ENCODE assay signal across 11 cellular contexts in genomic region chr17:43372273-43372911, GRCh38. TPM values are rescaled to one million over a fixed set of nuclear protein-coding genes. Genes with fewer than 3 reads are reported as not detected.
DNase-seq lines count a peak whose midpoint lies in the region; ATAC-seq and TF ChIP-seq lines count a peak whose summit lies in the region.
"Had no signal": no experiment of that assay in that cellular context is flagged by ENCODE, and none has a peak within 500 bp of the region (broad histone marks: within the 10 kb centered on the region; RNA-seq: fewer than 3 reads in every experiment).

No MANE protein-coding gene starts in this region.

- no peaks in the 10 kb centered on the region for H3K9me3 Mint-ChIP-seq in activated CD8-positive, alpha-beta T cell treated with anti-CD3 and anti-CD28 coated beads for 36 hours
- no peaks in the 10 kb centered on the region for H3K9me3 Mint-ChIP-seq in activated CD8-positive, alpha-beta T cell treated with anti-CD3 and anti-CD28 coated beads, Interleukin-2, amount 10 ng/mL, durations not matched to agents 7 days and 5 days (ENCODE audit: insufficient read depth)
- H3K9me3 Mint-ChIP-seq in dendritic cell treated with granulocyte-macrophage colony-stimulating factor and Interleukin-4, amounts not matched to agents 40 ng/mL and 50 ng/mL, for 4 days = no peaks in the 10 kb centered on the region
- H3K9me3 Mint-ChIP-seq in immature natural killer cell = no peaks in the 10 kb centered on the region
- H3K9me3 Mint-ChIP-seq: central memory CD8-positive, alpha-beta T cell had no signal

- H3K4me2 ChIP-seq in Karpas-422 (ENCODE audit: low read depth, low read length, poor library complexity, severe bottlenecking) = peak overlapping the region; percentile 63

- no peaks in the 10 kb centered on the region for H3K9me2 ChIP-seq in Karpas-422 (replicated peaks; ENCODE audit: insufficient read depth, low read length)

- H3K9me3 ChIP-seq in Karpas-422 (ENCODE audit: low read length) = no peaks in the 10 kb centered on the region
- H3K9me3 ChIP-seq in stomach = no peaks in the 10 kb centered on the region

- POLR2A ChIA-PET in activated CD8-positive, alpha-beta T cell treated with anti-CD3 and anti-CD28 coated beads for 36 hours (lab: Charles Lee) = interaction anchor here (1.4 to 8.1 kb wide), 3 partner anchors 13 to 111 kb away, joined by 4 to 155 read pairs (median 14); partner anchors contain the start of gene DHX8
- POLR2A ChIA-PET in activated CD8-positive, alpha-beta T cell treated with anti-CD3 and anti-CD28 coated beads, Interleukin-2, amount 10 ng/mL, durations not matched to agents 7 days and 5 days (lab: Charles Lee) = interaction anchor here (1.0 to 7.1 kb wide), 3 partner anchors 14 to 20 kb away, joined by 3 to 189 read pairs (median 11); no protein-coding TSS in a partner anchor

- no peak overlapping the region for H3K4me3 Mint-ChIP-seq in activated CD8-positive, alpha-beta T cell treated with anti-CD3 and anti-CD28 coated beads for 36 hours
- no peak overlapping the region for H3K4me3 Mint-ChIP-seq in activated CD8-positive, alpha-beta T cell treated with anti-CD3 and anti-CD28 coated beads, Interleukin-2, amount 10 ng/mL, durations not matched to agents 7 days and 5 days
- peak overlapping the region; percentile 54 for H3K4me3 Mint-ChIP-seq in dendritic cell treated with granulocyte-macrophage colony-stimulating factor and Interleukin-4, amounts not matched to agents 40 ng/mL and 50 ng/mL, for 4 days
- no peak overlapping the region for H3K4me3 Mint-ChIP-seq in immature natural killer cell
- H3K4me3 Mint-ChIP-seq: central memory CD8-positive, alpha-beta T cell had no signal

- intact Hi-C loops in activated CD8-positive, alpha-beta T cell treated with anti-CD3 and anti-CD28 coated beads for 36 hours (cut with micrococcal nuclease) = no loop called here
- intact Hi-C loops in dendritic cell treated with granulocyte-macrophage colony-stimulating factor and Interleukin-4, amounts not matched to agents 40 ng/mL and 50 ng/mL, for 4 days (cut with micrococcal nuclease) = loop anchor here (1.0 kb wide), 1 partner anchor 16 kb away; no protein-coding TSS in a partner anchor
- intact Hi-C loops in stomach (cut with DNase I; ENCODE audit: low total_unique reads) = no loop called here

- CTCF ChIA-PET in activated CD8-positive, alpha-beta T cell treated with anti-CD3 and anti-CD28 coated beads for 36 hours (lab: Charles Lee) = interaction anchor here (0.7 to 2.2 kb wide), 3 partner anchors 16 to 112 kb away, joined by 3 to 12 read pairs (median 7); partner anchors contain the start of gene DHX8
- CTCF ChIA-PET in activated CD8-positive, alpha-beta T cell treated with anti-CD3 and anti-CD28 coated beads, Interleukin-2, amount 10 ng/mL, durations not matched to agents 7 days and 5 days (lab: Charles Lee) = interaction anchor here (1.2 kb wide), 1 partner anchor 112 kb away, joined by 4 read pairs; the partner anchor contains the start of gene DHX8

- H3K27me3 ChIP-seq in Karpas-422 (ENCODE audit: low read length) (no peaks in the 10 kb centered on the region), stomach (no peaks in the 10 kb centered on the region)

- 58 to 68% (median 64%) methylated on average over 11 of the region's 11 CpGs for WGBS in stomach, 5 donors

- no peak for TF ChIP-seq POLR2A in stomach (IDR thresholded peaks at IDR 0.05)

- no peak for ATAC-seq in activated CD8-positive, alpha-beta T cell treated with anti-CD3 and anti-CD28 coated beads for 36 hours
- no peak for ATAC-seq in activated CD8-positive, alpha-beta T cell treated with anti-CD3 and anti-CD28 coated beads, Interleukin-2, amount 10 ng/mL, durations not matched to agents 7 days and 5 days

- no peak for TF ChIP-seq CTCF in activated CD8-positive, alpha-beta T cell treated with anti-CD3 and anti-CD28 coated beads for 36 hours (IDR thresholded peaks at IDR 0.05)
- TF ChIP-seq CTCF in stomach (IDR thresholded peaks at IDR 0.05) (no peak), foreskin fibroblast (IDR thresholded peaks at IDR 0.05; ENCODE audit: low read depth, low read length) (no peak)

- no peaks in the 10 kb centered on the region for H3K79me2 ChIP-seq in Karpas-422 (ENCODE audit: low read length)

- no peaks in the 10 kb centered on the region for H3K36me3 ChIP-seq in Karpas-422 (ENCODE audit: insufficient read depth, low read length)
- no peaks in the 10 kb centered on the region for H3K36me3 ChIP-seq in stomach

- peak overlapping the region; percentile 12; the same call in 1 of the 2 replicates for H3K9ac ChIP-seq in Karpas-422 (ENCODE audit: low read length)

- H3K27ac Mint-ChIP-seq in activated CD8-positive, alpha-beta T cell treated with anti-CD3 and anti-CD28 coated beads for 36 hours = no peak overlapping the region
- H3K27ac Mint-ChIP-seq in activated CD8-positive, alpha-beta T cell treated with anti-CD3 and anti-CD28 coated beads, Interleukin-2, amount 10 ng/mL, durations not matched to agents 7 days and 5 days = no peak overlapping the region
- H3K27ac Mint-ChIP-seq in dendritic cell treated with granulocyte-macrophage colony-stimulating factor and Interleukin-4, amounts not matched to agents 40 ng/mL and 50 ng/mL, for 4 days = peak overlapping the region; percentile 74
- no peak overlapping the region for H3K27ac Mint-ChIP-seq in immature natural killer cell
- H3K27ac Mint-ChIP-seq: progenitor cell of endocrine pancreas had no signal

- H2AFZ ChIP-seq in Karpas-422 (ENCODE audit: low read length) = no peak overlapping the region

- H3K4me1 ChIP-seq in Karpas-422 (ENCODE audit: low read length) (peaks cover 27% of the 10 kb centered on the region), stomach (peaks cover 10 to 33% (median 25%) of the 10 kb centered on the region in 4 donors)

- H3K27me3 Mint-ChIP-seq in activated CD8-positive, alpha-beta T cell treated with anti-CD3 and anti-CD28 coated beads for 36 hours = no peaks in the 10 kb centered on the region
- H3K27me3 Mint-ChIP-seq in activated CD8-positive, alpha-beta T cell treated with anti-CD3 and anti-CD28 coated beads, Interleukin-2, amount 10 ng/mL, durations not matched to agents 7 days and 5 days (ENCODE audit: low read depth) = no peaks in the 10 kb centered on the region
- no peaks in the 10 kb centered on the region for H3K27me3 Mint-ChIP-seq in dendritic cell treated with granulocyte-macrophage colony-stimulating factor and Interleukin-4, amounts not matched to agents 40 ng/mL and 50 ng/mL, for 4 days
- peaks cover 13 to 22% (median 16%) of the 10 kb centered on the region in 3 donors for H3K27me3 Mint-ChIP-seq in immature natural killer cell (ENCODE audit: low read depth in 3 of 3)
- H3K27me3 Mint-ChIP-seq: central memory CD8-positive, alpha-beta T cell; progenitor cell of endocrine pancreas had no signal

- in situ Hi-C loops in G401 (cut with HindIII; ENCODE audit: low sequenced_read_pairs) = no loop called here

- peak; percentile 65 for TF ChIP-seq EP300 in stomach (IDR thresholded peaks at IDR 0.05)

- no peaks in the 10 kb centered on the region for H4K20me1 ChIP-seq in Karpas-422 (ENCODE audit: insufficient read depth, low read depth, low read length)

- peak; percentile 44 for DNase-seq in activated CD8-positive, alpha-beta T cell treated with anti-CD3 and anti-CD28 coated beads for 36 hours
- DNase-seq in activated CD8-positive, alpha-beta T cell treated with anti-CD3 and anti-CD28 coated beads, Interleukin-2, amount 10 ng/mL, durations not matched to agents 7 days and 5 days = no peak
- DNase-seq in Karpas-422 (peak; percentile 79), stomach (no peak), foreskin fibroblast (no peak), G401 (ENCODE audit: low spot score) (no peak), immature natural killer cell (no peak)
- DNase-seq: NCI-H1092 treated with DMSO at 0.1 percent for 48 hours had no signal

- H3K27ac ChIP-seq in Karpas-422 (ENCODE audit: low read length) (no peak overlapping the region), stomach (peak overlapping the region in 4 of 5 donors; percentile 21 to 99 (median 32))

- peaks cover 26% of the 10 kb centered on the region for H3K4me1 Mint-ChIP-seq in activated CD8-positive, alpha-beta T cell treated with anti-CD3 and anti-CD28 coated beads for 36 hours (ENCODE audit: low read depth)
- H3K4me1 Mint-ChIP-seq in activated CD8-positive, alpha-beta T cell treated with anti-CD3 and anti-CD28 coated beads, Interleukin-2, amount 10 ng/mL, durations not matched to agents 7 days and 5 days (ENCODE audit: low read depth) = peaks cover 37% of the 10 kb centered on the region
- H3K4me1 Mint-ChIP-seq in dendritic cell treated with granulocyte-macrophage colony-stimulating factor and Interleukin-4, amounts not matched to agents 40 ng/mL and 50 ng/mL, for 4 days (ENCODE audit: low read depth) = peaks cover 60% of the 10 kb centered on the region
- H3K4me1 Mint-ChIP-seq in immature natural killer cell = peaks cover 27 to 29% of the 10 kb centered on the region in 2 donors

- no peaks in the 10 kb centered on the region for H3K36me3 Mint-ChIP-seq in activated CD8-positive, alpha-beta T cell treated with anti-CD3 and anti-CD28 coated beads for 36 hours (ENCODE audit: low read depth)
- H3K36me3 Mint-ChIP-seq in activated CD8-positive, alpha-beta T cell treated with anti-CD3 and anti-CD28 coated beads, Interleukin-2, amount 10 ng/mL, durations not matched to agents 7 days and 5 days (ENCODE audit: low read depth) = peaks cover 6% of the 10 kb centered on the region
- H3K36me3 Mint-ChIP-seq in dendritic cell treated with granulocyte-macrophage colony-stimulating factor and Interleukin-4, amounts not matched to agents 40 ng/mL and 50 ng/mL, for 4 days (ENCODE audit: low read depth) = peaks cover 24% of the 10 kb centered on the region
- peaks cover 0 to 5% (median 0%) of the 10 kb centered on the region in 3 donors for H3K36me3 Mint-ChIP-seq in immature natural killer cell

- H3K4me3 ChIP-seq in Karpas-422 (ENCODE audit: low read length) (peak overlapping the region; percentile 47; the same call in 1 of the 2 replicates), stomach (no peak overlapping the region), foreskin fibroblast (ENCODE audit: low read depth in 1 of 2, low read length in 2 of 2) (no peak overlapping the region)

RNA-seq across cellular contexts. Expression of gene ARL4D, which starts 26.4 kb away (rescaled TPM):
- 1 to 10 TPM; 2.2 to 3.4 TPM for total RNA-seq in activated CD8-positive, alpha-beta T cell treated with anti-CD3 and anti-CD28 coated beads for 36 hours
- total RNA-seq in activated CD8-positive, alpha-beta T cell treated with anti-CD3 and anti-CD28 coated beads, Interleukin-2, amount 10 ng/mL, durations not matched to agents 7 days and 5 days = 1 to 10 TPM; 2.9 to 4.2 TPM
- not detected in 2 replicates for total RNA-seq in Karpas-422 (2014; rRNA removed; shearing (Covaris generic); ENCODE audit: low replicate concordance)
- total RNA-seq in stomach = 10 to 100 TPM in 2 of 5 donors, 1 to 10 TPM in 2, not detected in 1; 2.3 to 12.1 (median 10.5) TPM
- polyA plus RNA-seq in stomach (10 to 100 TPM in 1 of 3 donors, 1 to 10 TPM in 2; 4.9 to 60.7 (median 6.9) TPM), immature natural killer cell (1 to 10 TPM; 4.5 to 10.0 (median 9.9) TPM)
- 16.7 and 17.6 TPM in 2 replicates for total RNA-seq in G401 (2014; rRNA removed; shearing (Covaris generic))

Comparison
In these comparisons a context has a peak if more than half of its experiments do, and no peak if none do; other contexts are left out.
1. DNase-seq: peak in activated CD8-positive, alpha-beta T cell treated with anti-CD3 and anti-CD28 coated beads for 36 hours (single experiment) and Karpas-422 (single experiment); none in activated CD8-positive, alpha-beta T cell treated with anti-CD3 and anti-CD28 coated beads, Interleukin-2, amount 10 ng/mL, durations not matched to agents 7 days and 5 days (single experiment), stomach (single experiment), foreskin fibroblast (0 of 2), G401 (single experiment) and immature natural killer cell (0 of 3).